In genomic region chr3:173584093-173584833, GRCh38 we compare ENCODE assay signal across 8 cellular contexts.
DNase-seq lines count a peak whose midpoint lies in the region; ATAC-seq, FAIRE-seq and TF ChIP-seq lines count a peak whose summit lies in the region.

No MANE protein-coding gene starts in this region.

- FAIRE-seq in G401.6 (lab: Jason Lieb, UNC): peak; percentile 83

- TF ChIP-seq POLR2A in gastrocnemius medialis (IDR thresholded peaks at IDR 0.05): no peak

- peaks cover 7 to 19% (median 10%) of the 10 kb centered on the region in 3 donors for H3K27me3 ChIP-seq in gastrocnemius medialis

- peaks cover 5 to 11% of the 10 kb centered on the region in 2 donors for H3K4me1 ChIP-seq in gastrocnemius medialis

- peak overlapping the region; percentile 42 to 58 (median 46) for H3K4me3 ChIP-seq in gastrocnemius medialis

- intact Hi-C loops in gastrocnemius medialis (cut with DNase I; ENCODE audit: low total_unique reads): no loop called here

- in situ Hi-C loops in gastrocnemius medialis (cut with MboI; ENCODE audit: low sequenced_read_pairs in 4 of 4): no loop called here

- no peaks in the 10 kb centered on the region for H3K36me3 ChIP-seq in gastrocnemius medialis

- no peak for ATAC-seq in gastrocnemius medialis
- ATAC-seq in GM21737 (IDR thresholded peaks at IDR 0.05; ENCODE audit: unreplicated experiment): no peak

- H3K27ac ChIP-seq in gastrocnemius medialis: no peak overlapping the region

- peak; percentile 10 for DNase-seq in HuH-7 (ENCODE audit: low spot score)
- DNase-seq in amniotic epithelial cell (ENCODE audit: low read depth): peak; percentile 28
- peak; percentile 29 for DNase-seq in hepatic stellate cell (ENCODE audit: low spot score)
- DNase-seq in gastrocnemius medialis: no peak
- no peak for DNase-seq in stimulated activated CD4-positive, alpha-beta T cell treated with anti-CD3 and anti-CD28 coated beads, Interleukin-2, amount 100 ng/mL, for 48 hours
- DNase-seq in central memory CD4-positive, alpha-beta T cell: no peak

- no peaks in the 10 kb centered on the region for H3K9me3 ChIP-seq in gastrocnemius medialis

- peak; percentile 15 to 48 (median 32) for TF ChIP-seq CTCF in gastrocnemius medialis (IDR thresholded peaks at IDR 0.05 in 4 of 5, conservative IDR thresholded peaks at IDR 0.05 in 1 of 5)

Comparison
In these comparisons a context has a peak if more than half of its experiments do, and no peak if none do; other contexts are left out.
1. DNase-seq: peak in HuH-7 (single experiment), amniotic epithelial cell (single experiment) and hepatic stellate cell (single experiment); none in gastrocnemius medialis (0 of 2), stimulated activated CD4-positive, alpha-beta T cell treated with anti-CD3 and anti-CD28 coated beads, Interleukin-2, amount 100 ng/mL, for 48 hours (0 of 2) and central memory CD4-positive, alpha-beta T cell (single experiment).